ENCODE assay signal across 8 cellular contexts in genomic region chr10:60731134-60731883, GRCh38. TPM values are rescaled to one million over a fixed set of nuclear protein-coding genes. Genes with fewer than 3 reads are reported as not detected.
DNase-seq lines count a peak whose midpoint lies in the region; ATAC-seq and TF ChIP-seq lines count a peak whose summit lies in the region.

No MANE protein-coding gene starts in this region.

- 33% methylated on average over 3 of the region's 3 CpGs for WGBS in thyroid gland, 2 donors

- TF ChIP-seq CTCF in GM13977 (IDR thresholded peaks at IDR 0.05; ENCODE audit: extremely low read depth, insufficient read depth, missing control alignments) (no peak), coronary artery (IDR thresholded peaks at IDR 0.05) (no peak), thyroid gland (IDR thresholded peaks at IDR 0.05) (no peak)

- DNase-seq in GM13977 (ENCODE audit: low spot score) = peak; percentile 71
- DNase-seq in KBM-7 = peak; percentile 2
- no peak for DNase-seq in coronary artery (ENCODE audit: low spot score)
- peak; percentile 31 to 49 for DNase-seq in thyroid gland
- no peak for DNase-seq in DMS 273 (lab: John Stamatoyannopoulos, UW; ENCODE audit: unreplicated experiment)
- no peak for DNase-seq in iPS-NIHi7 (ENCODE audit: extremely low spot score)
- DNase-seq in NCI-H82 treated with DMSO at 0.1 percent for 48 hours (lab: John Stamatoyannopoulos, UW; ENCODE audit: unreplicated experiment) = no peak

- peaks cover 18 to 24% of the 10 kb centered on the region in 2 donors for H3K4me1 ChIP-seq in thyroid gland

- peak; percentile 78 for ATAC-seq in GM21619 (IDR thresholded peaks at IDR 0.05; ENCODE audit: unreplicated experiment)

- in situ Hi-C loops in GM13977 (cut with MboI; ENCODE audit: low pct_unique_long_range_greater_than_20kb, low sequenced_read_pairs, unreplicated experiment) (no loop called here), KBM-7 (cut with MboI; ENCODE audit: low pct_unique_long_range_greater_than_20kb, low sequenced_read_pairs) (no loop called here)

- H3K4me3 ChIP-seq in coronary artery = peak overlapping the region; percentile 72
- H3K4me3 ChIP-seq in thyroid gland (replicated peaks in 1 of 3) = peak overlapping the region; percentile 51 to 70 (median 66)

- no peaks in the 10 kb centered on the region for H3K27me3 ChIP-seq in thyroid gland

- TF ChIP-seq POLR2A in thyroid gland (IDR thresholded peaks at IDR 0.05) = peak in 1 of 2 donors; percentile 43

- H3K36me3 ChIP-seq in thyroid gland = no peaks in the 10 kb centered on the region

- intact Hi-C loops in thyroid gland (cut with DNase I) = no loop called here

- H3K9me3 ChIP-seq in thyroid gland = no peaks in the 10 kb centered on the region

- H3K27ac ChIP-seq in coronary artery = peak overlapping the region in 1 of 2 donors; percentile 29
- H3K27ac ChIP-seq in thyroid gland = peak overlapping the region; percentile 88 to 95 (median 88)

RNA-seq across cellular contexts. Expression of gene CDK1, which starts 47.0 kb away (rescaled TPM):
- 1 to 10 TPM; 1.8 to 5.9 (median 3.2) TPM for total RNA-seq in thyroid gland

Comparison
In these comparisons a context has a peak if more than half of its experiments do, and no peak if none do; other contexts are left out.
1. DNase-seq: peak in GM13977 (single experiment), KBM-7 (single experiment) and thyroid gland (2 of 2); none in coronary artery (single experiment), DMS 273 (single experiment), iPS-NIHi7 (single experiment) and NCI-H82 treated with DMSO at 0.1 percent for 48 hours (single experiment).